ENCODE assay signal across 1 cellular context in genomic region chr1:24970399-24970753, GRCh38.
A peak's percentile ranks its signal among the peaks of the same experiment; 100 is the strongest.
TF ChIP-seq lines count a peak whose summit lies in the region.

No MANE protein-coding gene starts in this region.

TF ChIP-seq in HepG2, 621 proteins besides CTCF, POLR2A, EP300 and RAD21:
- TF ChIP-seq UBTF (CRISPR knock-in tag; IDR thresholded peaks at IDR 0.05): peak; percentile 61
- 0 out of 2 replicates have a peak, but pooled peaks have one; percentile 42 for TF ChIP-seq EEA1 (CRISPR knock-in tag; IDR thresholded peaks at IDR 0.05; ENCODE audit: borderline replicate concordance)
- TF ChIP-seq ATF2 (CRISPR knock-in tag; IDR thresholded peaks at IDR 0.05): no peak
